In genomic region chr10:95201736-95202135, GRCh38 we compare ENCODE assay signal across 1 cellular context.
TF ChIP-seq lines count a peak whose summit lies in the region.

No MANE protein-coding gene starts in this region.

TF ChIP-seq in K562, 482 proteins besides CTCF, POLR2A, EP300 and RAD21:
- no peak for TF ChIP-seq ZBTB17 (CRISPR knock-in tag; IDR thresholded peaks at IDR 0.05)
- no peak for TF ChIP-seq THRAP3 (IDR thresholded peaks at IDR 0.05; ENCODE audit: borderline replicate concordance)
- TF ChIP-seq HIVEP1 (CRISPR knock-in tag; IDR thresholded peaks at IDR 0.05): no peak
- no peak for TF ChIP-seq RBM15 (IDR thresholded peaks at IDR 0.05; ENCODE audit: insufficient read depth, low read length)
